Comparison of ENCODE assay signal across 24 cellular contexts in genomic region chr10:70784476-70784875, GRCh38.
DNase-seq lines count a peak whose midpoint lies in the region.
"Had no signal": no experiment of that assay in that cellular context is flagged by ENCODE, and none has a peak within 500 bp of the region (broad histone marks: within the 10 kb centered on the region; RNA-seq: fewer than 3 reads in every experiment).

No MANE protein-coding gene starts in this region.

- H3K27me3 ChIP-seq in BLaER1 treated with 17β-estradiol and CSF1 and Interleukin-3, amounts not matched to agents 10 nM and 100 nM: no peaks in the 10 kb centered on the region
- H3K27me3 ChIP-seq: pancreas, upper lobe of right lung had no signal

- no peaks in the 10 kb centered on the region for H3K9me3 ChIP-seq in BLaER1 treated with 17β-estradiol and CSF1 and Interleukin-3, amounts not matched to agents 10 nM and 100 nM (replicated peaks in 1 of 11)
- H3K9me3 ChIP-seq: pancreas, upper lobe of right lung had no signal

- no peak overlapping the region for H3K4me3 ChIP-seq in BLaER1 treated with 17β-estradiol and CSF1 and Interleukin-3, amounts not matched to agents 10 nM and 100 nM
- H3K4me3 ChIP-seq: dorsolateral prefrontal cortex, pancreas, upper lobe of right lung had no signal

- H3K9ac ChIP-seq in BLaER1 treated with 17β-estradiol and CSF1 and Interleukin-3, amounts not matched to agents 10 nM and 100 nM: no peak overlapping the region; a peak in 1 of 22 replicates

- no peaks in the 10 kb centered on the region for H3K36me3 ChIP-seq in BLaER1 treated with 17β-estradiol and CSF1 and Interleukin-3, amounts not matched to agents 10 nM and 100 nM
- H3K36me3 ChIP-seq: pancreas, upper lobe of right lung had no signal

- no peaks in the 10 kb centered on the region for H4K20me1 ChIP-seq in BLaER1 treated with 17β-estradiol and CSF1 and Interleukin-3, amounts not matched to agents 10 nM and 100 nM

- DNase-seq in HCEC 1CT: peak; percentile 37
- peak; percentile 36 for DNase-seq in amniotic epithelial cell (ENCODE audit: low read depth)
- DNase-seq in iris pigment epithelial cell (ENCODE audit: low read depth): peak; percentile 25
- DNase-seq in NCI-H2227 treated with DMSO at 0.1 percent for 48 hours (lab: John Stamatoyannopoulos, UW): no peak
- no peak for DNase-seq in AML-193 (lab: John Stamatoyannopoulos, UW)
- DNase-seq in dedifferentiated amniotic fluid mesenchymal stem cell (ENCODE audit: extremely low spot score): no peak
- no peak for DNase-seq in SKM-1 (lab: John Stamatoyannopoulos, UW; ENCODE audit: unreplicated experiment)
- DNase-seq: activated CD4-positive, alpha-beta T cell treated with anti-CD3 and anti-CD28 coated beads for 48 hours; activated naive CD4-positive, alpha-beta T cell treated with Interleukin-2 at 50 U/mL for 16 hours; activated T-cell treated with anti-CD3 and anti-CD28 coated beads, Interleukin-2, amount 50 U/mL, for 4 hours; amniotic stem cell; caudate nucleus; dorsolateral prefrontal cortex; naive B cell; NCI-H1694 treated with DMSO at 0.1 percent for 48 hours; NCI-H69; pancreas; right cardiac atrium; stimulated activated CD4-positive, alpha-beta T cell treated with anti-CD3 and anti-CD28 coated beads, Interleukin-4, amount 100 ng/mL, for 1 hour; upper lobe of right lung had no signal

- H3K27ac ChIP-seq in BLaER1 treated with 17β-estradiol and CSF1 and Interleukin-3, amounts not matched to agents 10 nM and 100 nM: peak overlapping the region in 3 of 11 experiments; percentile 29 to 57 (median 55); a peak in 4 of 22 replicates
- H3K27ac ChIP-seq: C4-2B, dorsolateral prefrontal cortex, pancreas, RWPE1, upper lobe of right lung, VCaP had no signal

- peaks cover 40 to 77% (median 61%) of the 10 kb centered on the region in 10 experiments for H3K4me1 ChIP-seq in BLaER1 treated with 17β-estradiol and CSF1 and Interleukin-3, amounts not matched to agents 10 nM and 100 nM
- H3K4me1 ChIP-seq: pancreas, upper lobe of right lung had no signal

- H3K4me2 ChIP-seq in BLaER1 treated with 17β-estradiol and CSF1 and Interleukin-3, amounts not matched to agents 10 nM and 100 nM: peak overlapping the region in 10 of 11 experiments; percentile 63 to 91 (median 74); a peak in 18 of 22 replicates

Comparison
In these comparisons a context has a peak if more than half of its experiments do, and no peak if none do; other contexts are left out.
1. DNase-seq: peak in HCEC 1CT (single experiment), amniotic epithelial cell (single experiment) and iris pigment epithelial cell (single experiment); none in NCI-H2227 treated with DMSO at 0.1 percent for 48 hours (single experiment), AML-193 (0 of 2), dedifferentiated amniotic fluid mesenchymal stem cell (single experiment) and SKM-1 (single experiment).